ENCODE assay signal across 12 cellular contexts in genomic region chr6:144315981-144316865, GRCh38. TPM values are rescaled to one million over a fixed set of nuclear protein-coding genes. Genes with fewer than 3 reads are reported as not detected.
A peak's percentile ranks its signal among the peaks of the same experiment; 100 is the strongest.
DNase-seq lines count a peak whose midpoint lies in the region; ATAC-seq, FAIRE-seq and TF ChIP-seq lines count a peak whose summit lies in the region.
"Had no signal": no experiment of that assay in that cellular context is flagged by ENCODE, and none has a peak within 500 bp of the region (broad histone marks: within the 10 kb centered on the region; RNA-seq: fewer than 3 reads in every experiment).

No MANE protein-coding gene starts in this region.

- H3K27me3 ChIP-seq in GM12878 (replicated peaks in 1 of 2; ENCODE audit: control insufficient read depth in 2 of 2, insufficient read depth in 2 of 2, low read length in 1 of 2) (peaks cover 0 to 3% of the 10 kb centered on the region in 2 experiments; a peak in 1 of 4 replicates), thyroid gland (no peaks in the 10 kb centered on the region), Peyer's patch (no peaks in the 10 kb centered on the region)

- no peaks in the 10 kb centered on the region for H3K79me2 ChIP-seq in GM12878 (ENCODE audit: control insufficient read depth, insufficient read depth, low read length)

- no peaks in the 10 kb centered on the region for H3K36me3 Mint-ChIP-seq in T-helper 17 cell (ENCODE audit: low read depth)
- H3K36me3 Mint-ChIP-seq: brain had no signal

- H3K27ac Mint-ChIP-seq in T-helper 17 cell = no peak overlapping the region
- H3K27ac Mint-ChIP-seq: activated CD4-positive, alpha-beta T cell treated with anti-CD3 and anti-CD28 coated beads, Interleukin-2, amount 10 ng/mL, durations not matched to agents 7 days and 5 days; activated T-helper 2 cell treated with anti-CD3 and anti-CD28 coated beads, Interferon-gamma antibody, Interleukin-2, Interleukin-4, amounts not matched to agents 10 μg/mL and 5 μg/mL and 100 μg/mL, durations not matched to agents 14 hours and 24 hours and 36 hours had no signal

- RAD21 ChIA-PET in GM12878 (lab: Charles Lee; ENCODE audit: unreplicated experiment) = interaction anchor here (1.2 kb wide), 1 partner anchor 38 kb away, joined by 3 read pairs; no protein-coding TSS in a partner anchor

- ATAC-seq in GM19395 (IDR thresholded peaks at IDR 0.05; ENCODE audit: unreplicated experiment) (peak; percentile 71), HG02759 (IDR thresholded peaks at IDR 0.05; ENCODE audit: unreplicated experiment) (peak; percentile 66), GM12878 (peak; percentile 38), T-helper 17 cell (no peak), Right ventricle myocardium superior (ENCODE audit: poor library complexity) (no peak)

- TF ChIP-seq POLR2A in GM12878 (IDR thresholded peaks at IDR 0.05; ENCODE audit: low read depth, low read length) (no peak), thyroid gland (IDR thresholded peaks at IDR 0.05) (no peak), Peyer's patch (IDR thresholded peaks at IDR 0.05) (no peak)

- no peaks in the 10 kb centered on the region for H3K36me3 ChIP-seq in GM12878 (ENCODE audit: control insufficient read depth in 2 of 2, insufficient read depth in 2 of 2, low read length in 1 of 2)
- H3K36me3 ChIP-seq in thyroid gland = no peaks in the 10 kb centered on the region
- H3K36me3 ChIP-seq in Peyer's patch = no peaks in the 10 kb centered on the region

- CTCF ChIA-PET in GM12878 (lab: Yijun Ruan, JAX) = no interaction called here

- no peak overlapping the region for H3K4me2 ChIP-seq in GM12878 (ENCODE audit: control insufficient read depth, insufficient read depth)

- H3K4me1 ChIP-seq in GM12878 (ENCODE audit: control insufficient read depth, insufficient read depth, low read length) (no peaks in the 10 kb centered on the region), thyroid gland (peaks cover 68 to 93% of the 10 kb centered on the region in 2 donors), Peyer's patch (peaks cover 0 to 5% (median 0%) of the 10 kb centered on the region in 4 donors)

- no peak for FAIRE-seq in GM12878 (lab: Jason Lieb, UNC)

- in situ Hi-C loops in GM12878 (cut with MboI) = no loop called here

- intact Hi-C loops in GM12878 (cut with micrococcal nuclease; ENCODE audit: unreplicated experiment) (no loop called here), thyroid gland (cut with DNase I) (no loop called here), Right ventricle myocardium superior (cut with DNase I) (no loop called here)

- H3K27me3 Mint-ChIP-seq in T-helper 17 cell = no peaks in the 10 kb centered on the region
- H3K27me3 Mint-ChIP-seq: brain had no signal

- no peak overlapping the region for H3K9ac ChIP-seq in GM12878 (ENCODE audit: control insufficient read depth, insufficient read depth, low read length)

- DNase-seq in GM12878 (ENCODE audit: low read depth, low spot score) (no peak), thyroid gland (no peak), Peyer's patch (no peak), T-helper 17 cell (no peak), Right ventricle myocardium superior (no peak)
- DNase-seq: activated CD4-positive, alpha-beta T cell treated with anti-CD3 and anti-CD28 coated beads, Interleukin-2, amount 10 ng/mL, durations not matched to agents 7 days and 5 days; Caco-2 had no signal

- no peaks in the 10 kb centered on the region for H4K20me1 ChIP-seq in GM12878 (ENCODE audit: control insufficient read depth, insufficient read depth)

- no TSS peak for BruUV-seq in GM12878 (replicated peaks; lab: Mats Ljungman, UMichigan)

- TF ChIP-seq EP300 in GM12878 (IDR thresholded peaks at IDR 0.05; ENCODE audit: borderline replicate concordance in 1 of 2, control insufficient read depth in 1 of 2, low read depth in 2 of 2, low read length in 2 of 2) = no peak

- WGBS in GM12878 (ENCODE audit: insufficient coverage, insufficient replicate concordance, low lambda C conversion rate, missing lambda C conversion rate) = 46% methylated on average over 6 of the region's 6 CpGs
- 88 to 92% methylated on average over 6 of the region's 6 CpGs for WGBS in thyroid gland, 2 donors

- POLR2A ChIA-PET in GM12878 (lab: Charles Lee) = interaction anchor here (0.5 to 1.0 kb wide), 2 partner anchors 11 to 38 kb away, joined by 3 to 5 read pairs; no protein-coding TSS in a partner anchor

- no peak for TF ChIP-seq RAD21 in GM12878 (IDR thresholded peaks at IDR 0.05; ENCODE audit: insufficient read depth, low read depth, low read length)

- no peak overlapping the region for H3K4me3 Mint-ChIP-seq in T-helper 17 cell
- H3K4me3 Mint-ChIP-seq: activated CD4-positive, alpha-beta T cell treated with anti-CD3 and anti-CD28 coated beads, Interleukin-2, amount 10 ng/mL, durations not matched to agents 7 days and 5 days; brain; neural crest cell had no signal

- TF ChIP-seq CTCF in GM12878 (IDR thresholded peaks at IDR 0.05 in 2 of 3, conservative IDR thresholded peaks at IDR 0.05 in 1 of 3; ENCODE audit: control insufficient read depth in 2 of 3, extremely low read depth in 1 of 3, insufficient read depth in 1 of 3, low read depth in 3 of 3, low read length in 3 of 3) = no peak
- no peak for TF ChIP-seq CTCF in thyroid gland (IDR thresholded peaks at IDR 0.05)
- TF ChIP-seq CTCF in Peyer's patch (IDR thresholded peaks at IDR 0.05) = no peak

- H3K4me3 ChIP-seq in GM12878 (no peak overlapping the region), thyroid gland (replicated peaks in 1 of 3) (no peak overlapping the region), Peyer's patch (no peak overlapping the region)

- H3K4me1 Mint-ChIP-seq in T-helper 17 cell = peaks cover 3% of the 10 kb centered on the region

- H3K27ac ChIP-seq in GM12878 (ENCODE audit: control insufficient read depth, insufficient read depth) (no peak overlapping the region), thyroid gland (peak overlapping the region; percentile 80 to 95 (median 93)), Peyer's patch (no peak overlapping the region)

- SMC1A ChIA-PET in GM12878 (lab: Charles Lee; ENCODE audit: uncharacterized antibody, unreplicated experiment) = interaction anchor here (0.5 to 1.0 kb wide), 3 partner anchors 10 to 31 kb away, joined by 3 to 4 read pairs (median 4); no protein-coding TSS in a partner anchor

- no peaks in the 10 kb centered on the region for H3K9me3 ChIP-seq in GM12878 (replicated peaks; ENCODE audit: control insufficient read depth, insufficient read depth, low read length)
- H3K9me3 ChIP-seq in thyroid gland = no peaks in the 10 kb centered on the region
- H3K9me3 ChIP-seq in Peyer's patch = no peaks in the 10 kb centered on the region
- H3K9me3 ChIP-seq in T-helper 17 cell (ENCODE audit: control insufficient read depth, low read length, poor library complexity, severe bottlenecking) = no peaks in the 10 kb centered on the region
- H3K9me3 ChIP-seq: Caco-2 had no signal

- no peak overlapping the region for H2AFZ ChIP-seq in GM12878 (ENCODE audit: control insufficient read depth, low read depth, low read length)

TF ChIP-seq in GM12878, 131 proteins besides CTCF, POLR2A, EP300 and RAD21 (continues in another document):
- TF ChIP-seq KAT2A (conservative IDR thresholded peaks at IDR 0.05; ENCODE audit: control insufficient read depth, low read depth, low read length) (no peak), GABPA (IDR thresholded peaks at IDR 0.05; ENCODE audit: low read depth) (no peak), ATF7 (IDR thresholded peaks at IDR 0.05; ENCODE audit: low read depth) (no peak), NFYA (IDR thresholded peaks at IDR 0.05; ENCODE audit: borderline replicate concordance, low read depth, low read length) (no peak), ZSCAN29 (IDR thresholded peaks at IDR 0.05) (no peak), FOXM1 (IDR thresholded peaks at IDR 0.05; ENCODE audit: low read depth, low read length) (no peak)

RNA-seq across cellular contexts. Expression of gene UTRN, which starts 31.1 kb away (rescaled TPM):
- 574 and 595 TPM in 2 replicates for total RNA-seq in GM12878 (2013; cell fraction: nucleolus; rRNA removed)
- total RNA-seq in GM12878 (2014; rRNA removed) (33.0 and 38.6 TPM in 2 replicates), GM12878 (2014; rRNA removed; fragmentation: Illumina TruSeq; extraction: Trizol) (52.6 and 57.4 TPM in 2 replicates), GM12878 (2021) (29.2 and 33.2 TPM in 2 replicates), thyroid gland (100 to 1,000 TPM; 383 to 473 (median 415) TPM), Peyer's patch (100 to 1,000 TPM in 2 of 4 donors, 10 to 100 TPM in 2; 61.1 to 579 (median 115) TPM), T-helper 17 cell (100 to 1,000 TPM; 207 to 232 TPM), Right ventricle myocardium superior (65.8 TPM)
- polyA plus RNA-seq in GM12878 (2011; ENCODE audit: low read depth) = 19.2 TPM
- polyA plus RNA-seq in GM12878 (2011; rRNA removed) (37.6 and 43.7 TPM in 2 replicates), GM12878 (2014; fragmentation: Illumina TruSeq; extraction: Trizol) (41.9 and 49.9 TPM in 2 replicates), GM12878 (2014; fragmentation: Nextera tagmentation; extraction: Ambion mirVana) (1 to 10 TPM; 1.6 to 5.6 TPM), GM12878 (2014; rRNA removed) (17.5 and 18.0 TPM in 2 replicates), GM12878 (2016; fragmentation: Nextera tagmentation; extraction: Ambion mirVana) (10 to 100 TPM; 14.9 to 15.3 TPM)
- polyA plus RNA-seq in GM12878 (2011; cell fraction: cytosol; rRNA removed) = 27.9 and 41.4 TPM in 2 replicates
- 55.5 and 58.1 TPM in 2 replicates for polyA plus RNA-seq in GM12878 (2011; cell fraction: nucleus; rRNA removed)
- 18.1 and 24.7 TPM in 2 replicates for polyA plus RNA-seq in GM12878 (2012)
- polyA minus RNA-seq in GM12878 (2011; rRNA and poly(A)+ RNA removed) = 173 and 300 TPM in 2 replicates
- 47.0 and 51.8 TPM in 2 replicates for polyA minus RNA-seq in GM12878 (2011; cell fraction: cytosol; rRNA and poly(A)+ RNA removed)
- polyA minus RNA-seq in GM12878 (2011; cell fraction: nucleus; rRNA and poly(A)+ RNA removed) = 213 and 266 TPM in 2 replicates

Comparison
In these comparisons a context has a peak if more than half of its experiments do, and no peak if none do; other contexts are left out.
1. ATAC-seq: peak in GM19395 (single experiment), HG02759 (single experiment) and GM12878 (single experiment); none in T-helper 17 cell (single experiment) and Right ventricle myocardium superior (single experiment).
2. H3K27ac ChIP-seq: peak in thyroid gland (3 of 3); none in GM12878 (single experiment) and Peyer's patch (0 of 4).